7 cellular contexts compared by ENCODE assay signal in genomic region chr5:1536298-1537165, GRCh38. TPM values are rescaled to one million over a fixed set of nuclear protein-coding genes. Genes with fewer than 3 reads are reported as not detected.
A peak's percentile ranks its signal among the peaks of the same experiment; 100 is the strongest.
DNase-seq lines count a peak whose midpoint lies in the region; ATAC-seq lines count a peak whose summit lies in the region.

No MANE protein-coding gene starts in this region.

- peak; percentile 38 to 71 for DNase-seq in activated CD4-positive, alpha-beta T cell treated with anti-CD3 and anti-CD28 coated beads, Interleukin-2, amount 50 U/mL, for 24 hours (ENCODE audit: low read depth in 1 of 2, low spot score in 1 of 2)
- DNase-seq in stimulated activated CD4-positive, alpha-beta T cell treated with anti-CD3 and anti-CD28 coated beads, Interleukin-12 subunit alpha, Interleukin-12 subunit beta, amount 100 ng/mL, for 24 hours (ENCODE audit: low read depth in 2 of 2): peak; percentile 51 to 61
- DNase-seq in NCI-H82 treated with DMSO at 0.1 percent for 48 hours (lab: John Stamatoyannopoulos, UW; ENCODE audit: unreplicated experiment) (no peak), NCI-H2227 (lab: John Stamatoyannopoulos, UW; ENCODE audit: unreplicated experiment) (no peak)

- peak; percentile 89 for ATAC-seq in GM19328 (IDR thresholded peaks at IDR 0.05; ENCODE audit: unreplicated experiment)
- ATAC-seq in HG03439 (IDR thresholded peaks at IDR 0.05; ENCODE audit: unreplicated experiment): peak; percentile 98
- peak; percentile 87 for ATAC-seq in esophagus mucosa

RNA-seq across cellular contexts. Expression of gene LPCAT1, which starts 12.8 kb away (rescaled TPM):
- 15.0 TPM for total RNA-seq in esophagus mucosa

Comparison
In these comparisons a context has a peak if more than half of its experiments do, and no peak if none do; other contexts are left out.
1. DNase-seq: peak in activated CD4-positive, alpha-beta T cell treated with anti-CD3 and anti-CD28 coated beads, Interleukin-2, amount 50 U/mL, for 24 hours (2 of 2) and stimulated activated CD4-positive, alpha-beta T cell treated with anti-CD3 and anti-CD28 coated beads, Interleukin-12 subunit alpha, Interleukin-12 subunit beta, amount 100 ng/mL, for 24 hours (2 of 2); none in NCI-H82 treated with DMSO at 0.1 percent for 48 hours (single experiment) and NCI-H2227 (single experiment).
2. Peak in every context shown above with its lines, with median percentiles within 50 percentile points of each other: ATAC-seq.